In the genomic region with DNA sequence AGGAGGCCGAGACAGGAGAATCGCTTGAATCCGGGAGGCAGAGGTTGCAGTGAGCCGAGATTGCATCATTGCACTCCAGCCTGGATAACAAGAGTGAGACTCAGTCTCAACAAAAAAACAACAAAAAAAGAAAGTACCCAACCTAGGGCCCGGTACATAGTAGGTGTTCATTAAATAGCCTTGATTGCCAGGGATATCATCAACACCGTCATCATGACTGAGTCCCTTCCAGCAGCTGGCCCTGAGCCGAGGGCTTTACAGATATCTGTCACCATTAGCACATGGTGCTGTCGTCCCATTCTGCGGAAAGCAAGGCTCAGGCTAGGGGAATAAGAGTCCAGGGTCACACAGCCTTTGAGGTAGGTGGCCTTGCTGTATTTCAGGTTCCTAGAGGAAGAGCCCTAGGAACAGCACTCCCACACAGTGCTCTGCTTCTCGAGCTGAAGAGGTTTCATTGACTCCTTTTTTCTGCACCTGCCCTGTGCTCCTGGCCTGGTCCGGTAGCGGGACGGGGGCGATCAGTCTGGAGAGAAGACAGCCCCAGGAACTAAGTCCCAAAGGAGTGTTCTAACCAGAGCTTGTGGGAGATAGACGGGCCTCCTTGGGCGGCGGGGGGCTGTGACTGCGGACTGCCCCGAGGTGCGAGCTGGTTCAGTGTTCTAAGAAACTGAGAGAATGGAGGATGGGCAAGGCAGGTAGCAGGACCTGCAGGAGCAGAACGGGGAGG, we compare ENCODE assay signal across 8 cellular contexts. TPM values are rescaled to one million over a fixed set of nuclear protein-coding genes. Genes with fewer than 3 reads are reported as not detected.
A peak's percentile ranks its signal among the peaks of the same experiment; 100 is the strongest.
DNase-seq lines count a peak whose midpoint lies in the region; ATAC-seq, FAIRE-seq and TF ChIP-seq lines count a peak whose summit lies in the region.

No MANE protein-coding gene starts in this region.

- TF ChIP-seq POLR2A in H54 (IDR thresholded peaks at IDR 0.05; ENCODE audit: low read depth, low read length) = no peak

- DNase-seq in UCSD-AML1 (lab: John Stamatoyannopoulos, UW; ENCODE audit: unreplicated experiment) = peak; percentile 67
- DNase-seq in left ventricle myocardium superior = peak; percentile 39
- DNase-seq in NCI-H1694 treated with DMSO at 0.1 percent for 48 hours (lab: John Stamatoyannopoulos, UW) = no peak
- DNase-seq in H54 (ENCODE audit: insufficient read length, low spot score) = no peak
- DNase-seq in stimulated activated CD8-positive, alpha-beta memory T cell treated with anti-CD3 and anti-CD28 coated beads, Interleukin-4, amount 100 ng/mL, for 48 hours = no peak

- intact Hi-C loops in left ventricle myocardium superior (cut with micrococcal nuclease) = no loop called here

- H3K36me3 ChIP-seq in ES-I3 (ENCODE audit: insufficient read depth, low read length) = no peaks in the 10 kb centered on the region

- H3K9me3 ChIP-seq in ES-I3 (ENCODE audit: control insufficient read depth, insufficient read depth, low read length) = no peaks in the 10 kb centered on the region

- peak overlapping the region in 18 of 21 experiments; percentile 60 to 94 (median 86) for H3K27ac ChIP-seq in skin epidermis

- no peak for ATAC-seq in left ventricle myocardium superior
- no peak for ATAC-seq in HG02588 (IDR thresholded peaks at IDR 0.05; ENCODE audit: unreplicated experiment)

- peaks cover 41% of the 10 kb centered on the region; the same call in 1 of the 2 replicates for H3K4me1 ChIP-seq in ES-I3 (ENCODE audit: insufficient read depth, low read length)

- H3K9ac ChIP-seq in ES-I3 (ENCODE audit: low read depth, low read length) = peak overlapping the region; percentile 49

- no peak for FAIRE-seq in H54 (lab: Jason Lieb, UNC)

- H3K4me3 ChIP-seq in skin epidermis = peak overlapping the region in 3 of 7 experiments; percentile 12 to 40 (median 22)

RNA-seq across cellular contexts. Expression of a gene that starts 48.2 kb away (rescaled TPM):
- total RNA-seq in left ventricle myocardium superior = 75.7 TPM

Comparison
In these comparisons a context has a peak if more than half of its experiments do, and no peak if none do; other contexts are left out.
1. DNase-seq: peak in UCSD-AML1 (single experiment) and left ventricle myocardium superior (single experiment); none in NCI-H1694 treated with DMSO at 0.1 percent for 48 hours (single experiment), H54 (single experiment) and stimulated activated CD8-positive, alpha-beta memory T cell treated with anti-CD3 and anti-CD28 coated beads, Interleukin-4, amount 100 ng/mL, for 48 hours (single experiment).